In genomic region chr13:53250272-53250875, GRCh38 we compare ENCODE assay signal across 9 cellular contexts.
DNase-seq lines count a peak whose midpoint lies in the region; ATAC-seq, FAIRE-seq and TF ChIP-seq lines count a peak whose summit lies in the region.
"Had no signal": no experiment of that assay in that cellular context is flagged by ENCODE, and none has a peak within 500 bp of the region (broad histone marks: within the 10 kb centered on the region; RNA-seq: fewer than 3 reads in every experiment).

No MANE protein-coding gene starts in this region.

- POLR2A ChIA-PET in activated CD4-positive, alpha-beta T cell treated with anti-CD3 and anti-CD28 coated beads for 36 hours (lab: Charles Lee): no interaction called here

- no peak overlapping the region for H3K27ac ChIP-seq in body of pancreas
- no peak overlapping the region for H3K27ac ChIP-seq in thyroid gland
- H3K27ac ChIP-seq: BLaER1 had no signal

- no peaks in the 10 kb centered on the region for H3K27me3 Mint-ChIP-seq in activated CD4-positive, alpha-beta T cell treated with anti-CD3 and anti-CD28 coated beads for 36 hours

- H3K9me3 ChIP-seq in body of pancreas (no peaks in the 10 kb centered on the region), thyroid gland (no peaks in the 10 kb centered on the region)

- 8 to 9% methylated on average over 6 of the region's 6 CpGs for WGBS in body of pancreas, 2 donors
- 30 to 31% methylated on average over 6 of the region's 6 CpGs for WGBS in thyroid gland, 2 donors

- TF ChIP-seq CTCF in body of pancreas (IDR thresholded peaks at IDR 0.05) (peak; percentile 61 to 91 (median 90)), thyroid gland (IDR thresholded peaks at IDR 0.05) (peak; percentile 24 to 88 (median 76))

- H3K36me3 Mint-ChIP-seq in activated CD4-positive, alpha-beta T cell treated with anti-CD3 and anti-CD28 coated beads for 36 hours (ENCODE audit: low read depth): no peaks in the 10 kb centered on the region

- no peak for ATAC-seq in activated CD4-positive, alpha-beta T cell treated with anti-CD3 and anti-CD28 coated beads for 36 hours
- ATAC-seq in GM21528 (IDR thresholded peaks at IDR 0.05; ENCODE audit: low FRiP score, unreplicated experiment) (peak; percentile 86), body of pancreas (peak; percentile 90)

- intact Hi-C loops in activated CD4-positive, alpha-beta T cell treated with anti-CD3 and anti-CD28 coated beads for 36 hours (cut with DNase I, micrococcal nuclease): loop anchor here (1.0 to 10.0 kb wide), 2 partner anchors 532 to 534 kb away; no protein-coding TSS in a partner anchor
- intact Hi-C loops in body of pancreas (cut with DNase I) (no loop called here), thyroid gland (cut with DNase I) (no loop called here)

- H3K4me1 ChIP-seq in body of pancreas: no peaks in the 10 kb centered on the region
- H3K4me1 ChIP-seq in thyroid gland: no peaks in the 10 kb centered on the region

- no peaks in the 10 kb centered on the region for H3K27me3 ChIP-seq in body of pancreas
- H3K27me3 ChIP-seq in thyroid gland: no peaks in the 10 kb centered on the region
- H3K27me3 ChIP-seq: BLaER1 had no signal

- H3K4me3 Mint-ChIP-seq in activated CD4-positive, alpha-beta T cell treated with anti-CD3 and anti-CD28 coated beads for 36 hours: no peak overlapping the region

- no peak overlapping the region for H3K27ac Mint-ChIP-seq in activated CD4-positive, alpha-beta T cell treated with anti-CD3 and anti-CD28 coated beads for 36 hours

- DNase-seq in activated CD4-positive, alpha-beta T cell treated with anti-CD3 and anti-CD28 coated beads for 36 hours: peak; percentile 13
- no peak for DNase-seq in activated CD4-positive, alpha-beta T cell treated with anti-CD3 and anti-CD28 coated beads for 1 hour
- peak; percentile 58 for DNase-seq in HT1080 (ENCODE audit: low read depth)
- DNase-seq in NCI-H748 (lab: John Stamatoyannopoulos, UW; ENCODE audit: unreplicated experiment): peak; percentile 89
- DNase-seq in body of pancreas: peak; percentile 5 to 64 (median 22)
- peak in 1 of 2 donors; percentile 11 for DNase-seq in thyroid gland

- H3K4me1 Mint-ChIP-seq in activated CD4-positive, alpha-beta T cell treated with anti-CD3 and anti-CD28 coated beads for 36 hours: no peaks in the 10 kb centered on the region

- H3K9me3 Mint-ChIP-seq in activated CD4-positive, alpha-beta T cell treated with anti-CD3 and anti-CD28 coated beads for 36 hours (ENCODE audit: low read depth): no peaks in the 10 kb centered on the region

- H3K36me3 ChIP-seq in body of pancreas (replicated peaks in 1 of 2; ENCODE audit: insufficient read depth in 1 of 2, low read depth in 2 of 2): no peaks in the 10 kb centered on the region
- H3K36me3 ChIP-seq in thyroid gland: no peaks in the 10 kb centered on the region
- H3K36me3 ChIP-seq: BLaER1 had no signal

- peak; percentile 100 for FAIRE-seq in islet of Langerhans (lab: Jason Lieb, UNC)

- TF ChIP-seq POLR2A in body of pancreas (IDR thresholded peaks at IDR 0.05) (no peak), thyroid gland (IDR thresholded peaks at IDR 0.05) (no peak)

- CTCF ChIA-PET in activated CD4-positive, alpha-beta T cell treated with anti-CD3 and anti-CD28 coated beads for 36 hours (lab: Charles Lee): interaction anchor here (0.7 to 1.5 kb wide), 12 partner anchors 9 to 1074 kb away, joined by 3 to 6 read pairs (median 4); no protein-coding TSS in a partner anchor

- H3K4me3 ChIP-seq in body of pancreas (no peak overlapping the region), thyroid gland (replicated peaks in 1 of 3) (no peak overlapping the region)
- H3K4me3 ChIP-seq: BLaER1 had no signal

Comparison
In these comparisons a context has a peak if more than half of its experiments do, and no peak if none do; other contexts are left out.
1. intact Hi-C loops: an anchor here in activated CD4-positive, alpha-beta T cell treated with anti-CD3 and anti-CD28 coated beads for 36 hours (1.0 to 10.0 kb wide); none called in body of pancreas and thyroid gland.